8 cellular contexts compared by ENCODE assay signal in genomic region chr9:71819115-71819739, GRCh38. TPM values are rescaled to one million over a fixed set of nuclear protein-coding genes. Genes with fewer than 3 reads are reported as not detected.
DNase-seq lines count a peak whose midpoint lies in the region; ATAC-seq and TF ChIP-seq lines count a peak whose summit lies in the region.

No MANE protein-coding gene starts in this region.

- no peaks in the 10 kb centered on the region for H3K9me2 ChIP-seq in PC-3 (replicated peaks; ENCODE audit: low read length)

- no peak overlapping the region for H3K27ac Mint-ChIP-seq in brain

- no peak overlapping the region for H3K4me3 Mint-ChIP-seq in brain

- H3K4me1 ChIP-seq in DND-41 (ENCODE audit: insufficient read depth, low read length) (peaks cover 34% of the 10 kb centered on the region), PC-3 (ENCODE audit: insufficient read depth, low read length) (peaks cover 8% of the 10 kb centered on the region)

- no peak overlapping the region for H2AFZ ChIP-seq in DND-41 (ENCODE audit: low read depth, low read length)
- no peak overlapping the region for H2AFZ ChIP-seq in PC-3 (ENCODE audit: low read length)

- intact Hi-C loops in PC-3 (cut with micrococcal nuclease): loop anchor here (1.0 kb wide), 1 partner anchor 534 kb away; no protein-coding TSS in a partner anchor

- H3K27me3 ChIP-seq in DND-41 (ENCODE audit: insufficient read depth, low read length, poor library complexity) (no peaks in the 10 kb centered on the region), PC-3 (ENCODE audit: low read length) (no peaks in the 10 kb centered on the region)

- H3K4me1 Mint-ChIP-seq in brain: peaks cover 17% of the 10 kb centered on the region

- H3K36me3 Mint-ChIP-seq in brain: no peaks in the 10 kb centered on the region

- ATAC-seq in DND-41 (ENCODE audit: insufficient read depth, low read depth) (no peak), PC-3 (no peak), GM21619 (IDR thresholded peaks at IDR 0.05; ENCODE audit: unreplicated experiment) (no peak), GM19023 (IDR thresholded peaks at IDR 0.05; ENCODE audit: unreplicated experiment) (no peak)

- H3K27me3 Mint-ChIP-seq in brain: peaks cover 2% of the 10 kb centered on the region

- BruUV-seq in PC-3 (replicated peaks; lab: Mats Ljungman, UMichigan): no TSS peak

- H3K4me2 ChIP-seq in DND-41 (ENCODE audit: insufficient read depth, low read length) (no peak overlapping the region), PC-3 (ENCODE audit: low read length) (no peak overlapping the region)

- no peak overlapping the region for H3K27ac ChIP-seq in 22Rv1
- no peak overlapping the region for H3K27ac ChIP-seq in DND-41 (ENCODE audit: low read length)
- H3K27ac ChIP-seq in PC-3 (ENCODE audit: low read length): no peak overlapping the region

- no peaks in the 10 kb centered on the region for H3K9me3 ChIP-seq in DND-41 (ENCODE audit: insufficient read depth, low read length, severe bottlenecking)
- no peaks in the 10 kb centered on the region for H3K9me3 ChIP-seq in PC-3 (ENCODE audit: low read length)

- H4K20me1 ChIP-seq in DND-41 (ENCODE audit: insufficient read depth, low read length) (0 out of 2 replicates have a peak, but pooled peaks cover 3% of the 10 kb centered on the region), PC-3 (ENCODE audit: low read length) (no peaks in the 10 kb centered on the region)

- TF ChIP-seq CTCF in 22Rv1 (IDR thresholded peaks at IDR 0.05) (peak; percentile 93), DND-41 (IDR thresholded peaks at IDR 0.05; ENCODE audit: borderline replicate concordance, extremely low read depth, low read length, poor library complexity, severe bottlenecking) (peak; percentile 70), PC-3 (conservative IDR thresholded peaks at IDR 0.05; ENCODE audit: low read depth, low read length) (peak; percentile 75), brain (conservative IDR thresholded peaks at IDR 0.05) (peak; percentile 74 to 84)

- H3K79me2 ChIP-seq in DND-41 (ENCODE audit: insufficient read depth, low read length) (no peaks in the 10 kb centered on the region), PC-3 (ENCODE audit: low read length) (no peaks in the 10 kb centered on the region)

- H3K9ac ChIP-seq in DND-41 (ENCODE audit: low read depth, low read length): no peak overlapping the region
- no peak overlapping the region for H3K9ac ChIP-seq in PC-3 (ENCODE audit: low read length)

- POLR2A ChIA-PET in PC-3 (lab: Charles Lee; ENCODE audit: unreplicated experiment): no interaction called here

- H3F3A ChIP-seq in PC-3 (ENCODE audit: low read length, unreplicated experiment): no peaks in the 10 kb centered on the region

- H3K4me3 ChIP-seq in DND-41 (ENCODE audit: low read depth in 1 of 2, low read length in 2 of 2) (no peak overlapping the region), PC-3 (ENCODE audit: low read length) (no peak overlapping the region)

- H3K36me3 ChIP-seq in DND-41 (ENCODE audit: insufficient read depth, low read length): no peaks in the 10 kb centered on the region
- no peaks in the 10 kb centered on the region; the same call in 1 of the 2 replicates for H3K36me3 ChIP-seq in PC-3 (ENCODE audit: low read depth, low read length)

- H3K9me3 Mint-ChIP-seq in brain: no peaks in the 10 kb centered on the region

- DNase-seq in DND-41 (peak; percentile 45), PC-3 (peak; percentile 51), kidney tubule cell (ENCODE audit: low spot score) (peak; percentile 38)
- peak; percentile 20 for DNase-seq in stimulated activated naive CD4-positive, alpha-beta T cell treated with Interleukin-2 at 50 U/mL for 16 hours (lab: John Stamatoyannopoulos, UW)

- CTCF ChIA-PET in PC-3 (lab: Charles Lee): interaction anchor here (0.6 kb wide), 2 partner anchors 27 to 230 kb away, joined by 3 to 4 read pairs; no protein-coding TSS in a partner anchor

RNA-seq across cellular contexts. Expression of gene CEMIP2, which starts 50.9 kb away (rescaled TPM):
- 10.1 and 16.0 TPM in 2 replicates for total RNA-seq in PC-3 (2014; rRNA removed)
- 6.8 TPM for polyA plus RNA-seq in brain (ENCODE audit: insufficient read depth, low read depth, low replicate concordance)
